1 cellular context compared by ENCODE assay signal in the genomic region with DNA sequence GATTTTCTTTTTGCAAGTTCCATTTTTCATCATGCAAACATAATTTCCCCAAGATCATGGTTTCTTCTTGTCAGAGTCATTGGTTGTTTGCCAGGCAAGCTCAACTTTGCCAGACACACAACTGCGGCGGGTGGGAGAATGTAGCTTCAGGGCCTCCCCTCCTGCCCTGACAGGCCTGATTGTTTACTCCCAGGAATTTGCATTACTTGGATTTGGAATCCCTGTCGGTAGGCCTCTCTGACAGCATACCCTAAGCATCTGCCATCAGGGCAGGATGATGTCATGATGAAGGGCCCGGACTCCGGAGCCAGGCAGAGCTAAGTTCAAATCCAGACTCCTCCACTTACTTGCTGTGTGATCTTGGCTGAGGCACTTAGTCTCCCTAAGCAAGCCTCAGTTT.
TF ChIP-seq lines count a peak whose summit lies in the region.

No MANE protein-coding gene starts in this region.

TF ChIP-seq in HepG2, 621 proteins besides CTCF, POLR2A, EP300 and RAD21 (continued from another document):
- TF ChIP-seq, protein P1, sequence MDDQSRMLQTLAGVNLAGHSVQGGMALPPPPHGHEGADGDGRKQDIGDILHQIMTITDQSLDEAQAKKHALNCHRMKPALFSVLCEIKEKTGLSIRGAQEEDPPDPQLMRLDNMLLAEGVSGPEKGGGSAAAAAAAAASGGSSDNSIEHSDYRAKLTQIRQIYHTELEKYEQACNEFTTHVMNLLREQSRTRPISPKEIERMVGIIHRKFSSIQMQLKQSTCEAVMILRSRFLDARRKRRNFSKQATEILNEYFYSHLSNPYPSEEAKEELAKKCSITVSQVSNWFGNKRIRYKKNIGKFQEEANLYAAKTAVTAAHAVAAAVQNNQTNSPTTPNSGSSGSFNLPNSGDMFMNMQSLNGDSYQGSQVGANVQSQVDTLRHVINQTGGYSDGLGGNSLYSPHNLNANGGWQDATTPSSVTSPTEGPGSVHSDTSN (CRISPR knock-in tag; IDR thresholded peaks at IDR 0.05; ENCODE audit: borderline replicate concordance): no peak
- TF ChIP-seq ZBTB21 (CRISPR knock-in tag; IDR thresholded peaks at IDR 0.05): peak; percentile 61; the same call in 1 of the 2 replicates
- TF ChIP-seq ZNF629 (CRISPR knock-in tag; conservative IDR thresholded peaks at IDR 0.05): peak; percentile 42; the same call in 1 of the 2 replicates
- TF ChIP-seq ZNF501 (CRISPR knock-in tag; IDR thresholded peaks at IDR 0.05): no peak
- TF ChIP-seq JUNB (CRISPR knock-in tag; IDR thresholded peaks at IDR 0.05; ENCODE audit: borderline replicate concordance): no peak
TF ChIP-seq in HepG2: peak in this region for 3.
